Comparison of ENCODE assay signal across 20 cellular contexts in genomic region chr13:112194167-112194530, GRCh38.
DNase-seq lines count a peak whose midpoint lies in the region; ATAC-seq lines count a peak whose summit lies in the region.
"Had no signal": no experiment of that assay in that cellular context is flagged by ENCODE, and none has a peak within 500 bp of the region (broad histone marks: within the 10 kb centered on the region; RNA-seq: fewer than 3 reads in every experiment).

No MANE protein-coding gene starts in this region.

- H3K4me1 ChIP-seq in neuronal stem cell (ENCODE audit: control insufficient read depth in 2 of 2, insufficient read depth in 1 of 2, low read depth in 1 of 2, low read length in 2 of 2) (no peaks in the 10 kb centered on the region), aorta (ENCODE audit: control insufficient read depth in 1 of 2, insufficient read depth in 2 of 2, low read length in 2 of 2) (no peaks in the 10 kb centered on the region)
- H3K4me1 ChIP-seq: BE2C had no signal

- peak overlapping the region; percentile 17 for H3K27ac ChIP-seq in neuronal stem cell (replicated peaks; ENCODE audit: low read length)
- H3K27ac ChIP-seq in aorta (ENCODE audit: low read depth in 1 of 2, low read length in 2 of 2), result no peak overlapping the region
- H3K27ac ChIP-seq: 22Rv1; BLaER1 treated with 17β-estradiol and CSF1 and Interleukin-3, amounts not matched to agents 10 nM and 100 nM had no signal

- peak overlapping the region; percentile 95 for H2BK12ac ChIP-seq in neuronal stem cell (ENCODE audit: low read length)

- H4K91ac ChIP-seq in neuronal stem cell (ENCODE audit: low read depth, low read length, poor library complexity), result no peak overlapping the region

- no peaks in the 10 kb centered on the region for H3K27me3 ChIP-seq in neuronal stem cell (ENCODE audit: control insufficient read depth in 3 of 3, insufficient read depth in 3 of 3, low read depth in 1 of 3, low read length in 3 of 3)
- H3K27me3 ChIP-seq in aorta (ENCODE audit: control insufficient read depth in 1 of 2, insufficient read depth in 2 of 2, low read length in 1 of 2), result no peaks in the 10 kb centered on the region

- H3K79me1 ChIP-seq in neuronal stem cell (ENCODE audit: low read depth, low read length), result no peaks in the 10 kb centered on the region

- H3K4ac ChIP-seq in neuronal stem cell (ENCODE audit: low read length), result peak overlapping the region; percentile 17

- H3K9ac ChIP-seq in neuronal stem cell (ENCODE audit: low read depth, low read length, poor library complexity), result no peak overlapping the region
- H3K9ac ChIP-seq: BLaER1 treated with 17β-estradiol and CSF1 and Interleukin-3, amounts not matched to agents 10 nM and 100 nM had no signal

- peak overlapping the region; percentile 84 for H3K18ac ChIP-seq in neuronal stem cell (ENCODE audit: low read length)

- peak overlapping the region; percentile 92 for H2BK120ac ChIP-seq in neuronal stem cell (ENCODE audit: low read depth, low read length)

- no peak for ATAC-seq in left ventricle myocardium superior
- ATAC-seq in left lobe of liver, result peak; percentile 41
- ATAC-seq in aorta (ENCODE audit: low FRiP score), result peak; percentile 26
- ATAC-seq in GM18517 (IDR thresholded peaks at IDR 0.05; ENCODE audit: unreplicated experiment), result no peak
- no peak for ATAC-seq in GM18858 (IDR thresholded peaks at IDR 0.05; ENCODE audit: unreplicated experiment)
- ATAC-seq: GM12878 had no signal

- intact Hi-C loops in cardiac septum (cut with DNase I), result no loop called here
- intact Hi-C loops in left ventricle myocardium superior (cut with micrococcal nuclease), result no loop called here
- intact Hi-C loops in aorta (cut with DNase I), result no loop called here

- no CpG with 5 or more reads among the region's 22 CpGs for WGBS in neuronal stem cell (ENCODE audit: extremely low coverage in 2 of 2, insufficient read length in 2 of 2, insufficient replicate concordance in 1 of 2), 2 donors
- WGBS in aorta, 2 donors, result 90 to 93% methylated on average over 19 to 22 of the region's 22 CpGs

- H3K36me3 ChIP-seq in neuronal stem cell (replicated peaks in 1 of 2; ENCODE audit: control insufficient read depth in 2 of 2, insufficient read depth in 2 of 2, low read length in 2 of 2) (no peaks in the 10 kb centered on the region), aorta (ENCODE audit: control insufficient read depth in 1 of 2, insufficient read depth in 2 of 2, low read length in 1 of 2) (no peaks in the 10 kb centered on the region)
- H3K36me3 ChIP-seq: BE2C; BLaER1 treated with 17β-estradiol and CSF1 and Interleukin-3, amounts not matched to agents 10 nM and 100 nM had no signal

- DNase-seq in cardiac septum (ENCODE audit: low spot score), result peak; percentile 64
- DNase-seq in left ventricle myocardium superior, result no peak
- DNase-seq in left lobe of liver (ENCODE audit: low spot score), result peak; percentile 55
- no peak for DNase-seq in neuronal stem cell (ENCODE audit: low spot score)
- peak; percentile 31 to 62 for DNase-seq in aorta
- no peak for DNase-seq in NCI-H1105 (lab: John Stamatoyannopoulos, UW)
- DNase-seq: BE2C; CD4-positive, alpha-beta T cell; CD8-positive, alpha-beta memory T cell; DMS 273 treated with DMSO at 0.1 percent for 48 hours; DMS79; EL; GDM1; H7; HCEC 1CT had no signal

- no peak overlapping the region for H2AFZ ChIP-seq in neuronal stem cell (ENCODE audit: low read length)

- H4K8ac ChIP-seq in neuronal stem cell (ENCODE audit: low read depth, low read length), result no peak overlapping the region

- H3K4me3 ChIP-seq in neuronal stem cell (ENCODE audit: low read length in 2 of 2) (no peak overlapping the region), aorta (ENCODE audit: low read length in 2 of 2) (no peak overlapping the region)
- H3K4me3 ChIP-seq: BLaER1 treated with 17β-estradiol and CSF1 and Interleukin-3, amounts not matched to agents 10 nM and 100 nM; GM12878 had no signal

- H3K9me3 ChIP-seq in neuronal stem cell (replicated peaks in 1 of 2; ENCODE audit: control insufficient read depth in 2 of 2, insufficient read depth in 1 of 2, low read depth in 1 of 2, low read length in 2 of 2) (peaks cover 6 to 35% of the 10 kb centered on the region in 2 donors), aorta (ENCODE audit: control insufficient read depth, low read length) (peaks cover 2% of the 10 kb centered on the region)
- H3K9me3 ChIP-seq: BE2C had no signal

- peak overlapping the region; percentile 98 for H2BK15ac ChIP-seq in neuronal stem cell (ENCODE audit: low read length)

- peak overlapping the region; percentile 49 for H2BK5ac ChIP-seq in neuronal stem cell (ENCODE audit: low read length)

- H3K4me2 ChIP-seq in neuronal stem cell (ENCODE audit: insufficient read depth, low read length, poor library complexity, severe bottlenecking), result no peak overlapping the region
- H3K4me2 ChIP-seq: BLaER1 treated with 17β-estradiol and CSF1 and Interleukin-3, amounts not matched to agents 10 nM and 100 nM had no signal

- peak overlapping the region; percentile 75 for H3K14ac ChIP-seq in neuronal stem cell (ENCODE audit: low read length)

- peak overlapping the region; percentile 95 for H2AK5ac ChIP-seq in neuronal stem cell (ENCODE audit: low read depth, low read length)

- no peak overlapping the region for H3K23ac ChIP-seq in neuronal stem cell (ENCODE audit: low read depth, low read length, poor library complexity)

Comparison
In these comparisons a context has a peak if more than half of its experiments do, and no peak if none do; other contexts are left out.
1. DNase-seq: peak in cardiac septum (single experiment), left lobe of liver (single experiment) and aorta (2 of 2); none in left ventricle myocardium superior (single experiment), neuronal stem cell (single experiment) and NCI-H1105 (single experiment).
2. ATAC-seq: peak in left lobe of liver (single experiment) and aorta (single experiment); none in left ventricle myocardium superior (single experiment), GM18517 (single experiment) and GM18858 (single experiment).